Comparison of ENCODE assay signal across 8 cellular contexts in genomic region chr3:181711325-181712135, GRCh38. TPM values are rescaled to one million over a fixed set of nuclear protein-coding genes. Genes with fewer than 3 reads are reported as not detected.
A peak's percentile ranks its signal among the peaks of the same experiment; 100 is the strongest.
DNase-seq lines count a peak whose midpoint lies in the region; ATAC-seq, FAIRE-seq and TF ChIP-seq lines count a peak whose summit lies in the region.

SOX2 (plus strand) TSS chr3:181711925; CDS start chr3:181712361, 436 bp downstream.

- peak within 1 kb of the TSS; percentile 86 for H3K4me2 ChIP-seq in skeletal muscle satellite cell (ENCODE audit: low read length)

- no peak for TF ChIP-seq CTCF in cardiac fibroblast (IDR thresholded peaks at IDR 0.05; ENCODE audit: low read depth, low read length)

- FAIRE-seq in GM12892 (lab: Jason Lieb, UNC) = no peak

- DNase-seq in DMS153 treated with DMSO at 0.1 percent for 48 hours (lab: John Stamatoyannopoulos, UW; ENCODE audit: unreplicated experiment) (peak; percentile 91), NCI-H748 treated with DMSO at 0.1 percent for 48 hours (lab: John Stamatoyannopoulos, UW) (peak; percentile 79), cardiac fibroblast (ENCODE audit: low read depth in 2 of 2) (peak; percentile 30 to 39), iPS-NIHi11 (ENCODE audit: low spot score) (peak; percentile 86), AML-193 (lab: John Stamatoyannopoulos, UW) (no peak), GM12892 (ENCODE audit: insufficient read length) (no peak)

- peaks cover 10% of the 10 kb centered on the region for H3K4me1 ChIP-seq in skeletal muscle satellite cell (ENCODE audit: control insufficient read depth, insufficient read depth, low read length)

- no peak for TF ChIP-seq POLR2A in GM12892 (IDR thresholded peaks at IDR 0.05; ENCODE audit: low read depth, low read length)

- H3K9me3 ChIP-seq in skeletal muscle satellite cell (replicated peaks; ENCODE audit: low read length) = no peaks in the 10 kb centered on the region

- no peak within 1 kb of the TSS for H3K9ac ChIP-seq in skeletal muscle satellite cell (ENCODE audit: low read depth, low read length)

- H3K4me3 ChIP-seq in cardiac fibroblast (replicated peaks in 1 of 2; ENCODE audit: low read depth in 2 of 2, low read length in 2 of 2) (peak within 1 kb of the TSS in 1 of 2 donors; percentile 21), skeletal muscle satellite cell (ENCODE audit: low read length) (peak within 1 kb of the TSS; percentile 59)

- peaks cover 87% of the 10 kb centered on the region for H3K27me3 ChIP-seq in skeletal muscle satellite cell (ENCODE audit: control insufficient read depth, insufficient read depth, low read length)

- H3K36me3 ChIP-seq in skeletal muscle satellite cell (ENCODE audit: insufficient read depth, low read length) = no peaks in the 10 kb centered on the region

- peak; percentile 70 for ATAC-seq in HG03354 (IDR thresholded peaks at IDR 0.05; ENCODE audit: poor library complexity, severe bottlenecking, unreplicated experiment)

RNA-seq across cellular contexts. Expression of gene SOX2, which starts in this region (rescaled TPM):
- under 0.01 TPM in 1 of 2 replicates, not detected in the other for total RNA-seq in skeletal muscle satellite cell (2012; rRNA removed)
- polyA plus RNA-seq in GM12892 (2012; ENCODE audit: missing spikeins) = not detected

Comparison
In these comparisons a context has a peak if more than half of its experiments do, and no peak if none do; other contexts are left out.
1. DNase-seq: peak in DMS153 treated with DMSO at 0.1 percent for 48 hours (single experiment), NCI-H748 treated with DMSO at 0.1 percent for 48 hours (single experiment), cardiac fibroblast (2 of 2) and iPS-NIHi11 (single experiment); none in AML-193 (0 of 2) and GM12892 (single experiment).